In genomic region chr4:2857349-2857927, GRCh38 we compare ENCODE assay signal across 1 cellular context.
TF ChIP-seq lines count a peak whose summit lies in the region.

No MANE protein-coding gene starts in this region.

TF ChIP-seq in liver, 16 proteins besides CTCF, POLR2A, EP300 and RAD21 (continued from another document):
- no peak for TF ChIP-seq ZBTB33 (IDR thresholded peaks at IDR 0.05)
- peak in 1 of 2 donors; percentile 7 for TF ChIP-seq RXRA (IDR thresholded peaks at IDR 0.05)
- peak; percentile 39 to 56 for TF ChIP-seq HNF4A (conservative IDR thresholded peaks at IDR 0.05)
- no peak for TF ChIP-seq MAX (IDR thresholded peaks at IDR 0.05)
